ENCODE assay signal across 8 cellular contexts in genomic region chr16:68275611-68276191, GRCh38. TPM values are rescaled to one million over a fixed set of nuclear protein-coding genes. Genes with fewer than 3 reads are reported as not detected.
DNase-seq lines count a peak whose midpoint lies in the region; ATAC-seq and TF ChIP-seq lines count a peak whose summit lies in the region.

No MANE protein-coding gene starts in this region.

- no peaks in the 10 kb centered on the region for H3K9me3 Mint-ChIP-seq in activated naive CD8-positive, alpha-beta T cell treated with anti-CD3 and anti-CD28 coated beads for 36 hours

- intact Hi-C loops in gastrocnemius medialis (cut with DNase I; ENCODE audit: low total_unique reads), result no loop called here
- intact Hi-C loops in testis (cut with DNase I; ENCODE audit: low total_unique reads), result no loop called here

- H3K27me3 ChIP-seq in gastrocnemius medialis, result no peaks in the 10 kb centered on the region
- no peaks in the 10 kb centered on the region for H3K27me3 ChIP-seq in testis
- H3K27me3 ChIP-seq in MG63, result no peaks in the 10 kb centered on the region

- H3K9me3 ChIP-seq in gastrocnemius medialis, result no peaks in the 10 kb centered on the region
- H3K9me3 ChIP-seq in testis, result no peaks in the 10 kb centered on the region
- no peaks in the 10 kb centered on the region for H3K9me3 ChIP-seq in MG63

- TF ChIP-seq POLR2A in gastrocnemius medialis (IDR thresholded peaks at IDR 0.05) (peak in 1 of 2 donors; percentile 67), testis (IDR thresholded peaks at IDR 0.05) (no peak)

- H3K4me3 ChIP-seq in gastrocnemius medialis (peak overlapping the region in 3 of 4 donors; percentile 11 to 31 (median 24)), testis (no peak overlapping the region), MG63 (no peak overlapping the region)

- 66 to 68% methylated on average over 4 of the region's 4 CpGs for WGBS in testis, 2 donors

- peak overlapping the region; percentile 41 for H3K4me3 Mint-ChIP-seq in activated naive CD8-positive, alpha-beta T cell treated with anti-CD3 and anti-CD28 coated beads for 36 hours

- ATAC-seq in GM18519 (IDR thresholded peaks at IDR 0.05; ENCODE audit: low FRiP score, unreplicated experiment), result peak; percentile 40
- ATAC-seq in HG02798 (IDR thresholded peaks at IDR 0.05; ENCODE audit: poor library complexity, unreplicated experiment), result peak; percentile 84
- peak; percentile 23 to 59 for ATAC-seq in gastrocnemius medialis

- in situ Hi-C loops in gastrocnemius medialis (cut with MboI; ENCODE audit: low sequenced_read_pairs in 4 of 4), result no loop called here

- H3K27ac ChIP-seq in gastrocnemius medialis (peak overlapping the region; percentile 95 to 100 (median 99)), testis (peak overlapping the region in 1 of 2 donors; percentile 14)

- DNase-seq in NCI-H526 (lab: John Stamatoyannopoulos, UW) (peak; percentile 32 to 42), gastrocnemius medialis (no peak), testis (no peak), ureter (ENCODE audit: low spot score) (no peak), MG63 (no peak)
- DNase-seq in activated naive CD8-positive, alpha-beta T cell treated with anti-CD3 and anti-CD28 coated beads for 36 hours, result no peak

- H3K36me3 ChIP-seq in gastrocnemius medialis (peaks cover 0 to 41% of the 10 kb centered on the region in 2 donors), testis (ENCODE audit: low read depth, missing control alignments) (no peaks in the 10 kb centered on the region), MG63 (no peaks in the 10 kb centered on the region; the same call in 1 of the 2 replicates)

- H3K4me1 ChIP-seq in gastrocnemius medialis, result peaks cover 71 to 91% of the 10 kb centered on the region in 2 donors
- H3K4me1 ChIP-seq in testis, result peaks cover 35% of the 10 kb centered on the region

- no peak for TF ChIP-seq CTCF in gastrocnemius medialis (IDR thresholded peaks at IDR 0.05 in 4 of 5, conservative IDR thresholded peaks at IDR 0.05 in 1 of 5)
- no peak for TF ChIP-seq CTCF in testis (IDR thresholded peaks at IDR 0.05)

- peaks cover 53% of the 10 kb centered on the region for H3K36me3 Mint-ChIP-seq in activated naive CD8-positive, alpha-beta T cell treated with anti-CD3 and anti-CD28 coated beads for 36 hours

- peaks cover 67% of the 10 kb centered on the region for H3K4me1 Mint-ChIP-seq in activated naive CD8-positive, alpha-beta T cell treated with anti-CD3 and anti-CD28 coated beads for 36 hours

- H3K27me3 Mint-ChIP-seq in activated naive CD8-positive, alpha-beta T cell treated with anti-CD3 and anti-CD28 coated beads for 36 hours, result no peaks in the 10 kb centered on the region

- H3K27ac Mint-ChIP-seq in activated naive CD8-positive, alpha-beta T cell treated with anti-CD3 and anti-CD28 coated beads for 36 hours, result peak overlapping the region; percentile 93

RNA-seq across cellular contexts. Expression of gene SLC7A6, which starts 11.4 kb away (rescaled TPM):
- total RNA-seq in activated naive CD8-positive, alpha-beta T cell treated with anti-CD3 and anti-CD28 coated beads for 36 hours, result 10 to 100 TPM; 65.9 to 69.9 TPM
- 100 to 1,000 TPM in 3 of 4 donors, 10 to 100 TPM in 1; 97.3 to 205 (median 117) TPM for total RNA-seq in gastrocnemius medialis
- total RNA-seq in testis, result 10 to 100 TPM; 42.2 to 48.6 TPM
- 28.6 TPM for polyA plus RNA-seq in testis (ENCODE audit: insufficient read depth, low read depth, low replicate concordance)
- total RNA-seq in ureter, result 29.4 TPM
- total RNA-seq in MG63 (2014; rRNA removed; shearing (Covaris generic); ENCODE audit: low replicate concordance), result 3.9 and 6.5 TPM in 2 replicates

RNA-seq across cellular contexts. Expression of gene PLA2G15, which starts 30.5 kb away (rescaled TPM):
- 1 to 10 TPM; 7.9 to 8.0 TPM for total RNA-seq in activated naive CD8-positive, alpha-beta T cell treated with anti-CD3 and anti-CD28 coated beads for 36 hours
- total RNA-seq in gastrocnemius medialis, result 10 to 100 TPM; 67.8 to 91.3 (median 84.8) TPM
- total RNA-seq in testis, result 10 to 100 TPM; 37.2 to 44.7 TPM
- 27.3 TPM for polyA plus RNA-seq in testis (ENCODE audit: insufficient read depth, low read depth, low replicate concordance)
- 15.9 TPM for total RNA-seq in ureter
- 10.4 and 13.7 TPM in 2 replicates for total RNA-seq in MG63 (2014; rRNA removed; shearing (Covaris generic); ENCODE audit: low replicate concordance)

RNA-seq across cellular contexts. Expression of gene SLC7A6OS, which starts 35.0 kb away (rescaled TPM):
- total RNA-seq in activated naive CD8-positive, alpha-beta T cell treated with anti-CD3 and anti-CD28 coated beads for 36 hours, result 10 to 100 TPM; 23.0 to 23.3 TPM
- total RNA-seq in gastrocnemius medialis, result 1 to 10 TPM; 5.0 to 8.8 (median 7.3) TPM
- total RNA-seq in testis, result 10 to 100 TPM; 24.3 to 25.8 TPM
- 14.7 TPM for polyA plus RNA-seq in testis (ENCODE audit: insufficient read depth, low read depth, low replicate concordance)
- total RNA-seq in ureter, result 23.4 TPM
- 5.5 and 5.7 TPM in 2 replicates for total RNA-seq in MG63 (2014; rRNA removed; shearing (Covaris generic); ENCODE audit: low replicate concordance)

RNA-seq across cellular contexts. Expression of gene PRMT7, which starts 35.1 kb away (rescaled TPM):
- total RNA-seq in activated naive CD8-positive, alpha-beta T cell treated with anti-CD3 and anti-CD28 coated beads for 36 hours, result 10 to 100 TPM; 68.9 to 72.0 TPM
- total RNA-seq in gastrocnemius medialis (10 to 100 TPM; 22.2 to 41.0 (median 32.8) TPM), testis (100 to 1,000 TPM in 1 of 2 donors, 10 to 100 TPM in 1; 99.3 to 111 TPM), ureter (64.7 TPM)
- polyA plus RNA-seq in testis (ENCODE audit: insufficient read depth, low read depth, low replicate concordance), result 47.9 TPM
- total RNA-seq in MG63 (2014; rRNA removed; shearing (Covaris generic); ENCODE audit: low replicate concordance), result 42.5 and 81.1 TPM in 2 replicates

RNA-seq across cellular contexts. Expression of gene ESRP2, which starts 39.8 kb away (rescaled TPM):
- total RNA-seq in activated naive CD8-positive, alpha-beta T cell treated with anti-CD3 and anti-CD28 coated beads for 36 hours, result 1 to 10 TPM in 1 of 2 experiments, under 1 TPM in 1; 0.92 to 1.2 TPM
- under 1 TPM in 3 of 4 donors, not detected in 1; 0.11 to 0.51 (median 0.13) TPM for total RNA-seq in gastrocnemius medialis
- total RNA-seq in testis, result 10 to 100 TPM; 12.8 to 14.6 TPM
- 30.6 TPM for polyA plus RNA-seq in testis (ENCODE audit: insufficient read depth, low read depth, low replicate concordance)
- 127 TPM for total RNA-seq in ureter
- 0.36 TPM in 1 of 2 replicates, not detected in the other for total RNA-seq in MG63 (2014; rRNA removed; shearing (Covaris generic); ENCODE audit: low replicate concordance)

Comparison
In these comparisons a context has a peak if more than half of its experiments do, and no peak if none do; other contexts are left out.
1. DNase-seq: peak in NCI-H526 (2 of 2); none in activated naive CD8-positive, alpha-beta T cell treated with anti-CD3 and anti-CD28 coated beads for 36 hours (single experiment), gastrocnemius medialis (0 of 2), testis (single experiment), ureter (single experiment) and MG63 (single experiment).
2. H3K4me3 ChIP-seq: peak in gastrocnemius medialis (3 of 4); none in testis (0 of 2) and MG63 (single experiment).
3. Peak in every context shown above with its lines, with median percentiles within 50 percentile points of each other: ATAC-seq.